8 cellular contexts compared by ENCODE assay signal in the genomic region with DNA sequence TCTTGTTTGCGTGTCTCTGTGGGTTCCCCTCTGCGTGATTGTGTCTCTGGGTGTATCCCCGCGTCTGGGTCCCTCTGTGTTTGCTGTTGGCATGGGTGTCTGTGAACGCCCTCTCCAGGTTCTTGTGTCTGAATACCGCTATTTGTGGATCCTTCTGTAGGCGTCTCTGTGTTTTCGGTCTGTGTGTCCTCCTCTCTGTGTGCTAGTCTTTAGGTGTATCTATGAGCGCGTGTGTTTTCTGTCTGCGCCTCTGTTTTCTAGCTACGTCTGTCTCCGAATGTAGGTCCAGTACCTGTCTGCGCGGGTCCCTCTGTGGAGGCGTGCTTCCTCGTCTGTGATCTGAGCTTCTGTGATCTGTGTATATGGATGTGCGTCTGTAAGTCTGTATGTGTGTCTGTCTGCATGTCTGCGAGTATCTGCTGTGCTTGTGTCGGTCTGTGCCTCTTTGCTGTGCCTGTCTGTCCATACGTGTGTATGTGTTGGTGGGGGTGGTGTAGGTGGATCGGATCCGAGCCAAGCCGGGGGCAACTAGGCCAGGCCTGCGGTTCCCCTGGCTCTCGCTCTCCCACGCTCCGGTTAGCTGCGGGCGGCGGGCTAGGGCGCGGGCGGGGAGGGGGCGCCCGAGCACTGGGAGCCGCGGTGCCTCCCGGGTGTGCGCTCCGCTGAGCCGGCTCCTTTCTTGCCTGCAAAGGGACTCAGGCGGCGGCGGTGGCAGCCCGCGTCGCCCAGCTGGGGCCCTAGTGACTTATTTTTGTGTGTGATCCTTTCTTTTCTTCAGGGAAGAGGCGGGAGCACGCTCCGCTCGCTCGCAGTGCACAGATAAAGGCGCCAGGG.
DNase-seq lines count a peak whose midpoint lies in the region; ATAC-seq and TF ChIP-seq lines count a peak whose summit lies in the region.

No MANE protein-coding gene starts in this region.

- H3K79me2 ChIP-seq in mesendoderm (ENCODE audit: control insufficient read depth, insufficient read depth, low read length): no peaks in the 10 kb centered on the region

- no peak for TF ChIP-seq POLR2A in NB4 (IDR thresholded peaks at IDR 0.05; ENCODE audit: extremely low read depth, insufficient read length)

- ATAC-seq in GM18867 (IDR thresholded peaks at IDR 0.05; ENCODE audit: unreplicated experiment): peak; percentile 39
- no peak for ATAC-seq in activated CD8-positive, alpha-beta memory T cell treated with anti-CD3 and anti-CD28 coated beads, Interleukin-2, amount 10 ng/mL, durations not matched to agents 7 days and 5 days

- no peak overlapping the region for H2AK5ac ChIP-seq in mesendoderm (ENCODE audit: low read length)

- peaks cover 3% of the 10 kb centered on the region for H3K4me1 ChIP-seq in mesendoderm (ENCODE audit: control insufficient read depth, low read depth, low read length)

- no peaks in the 10 kb centered on the region for H3K36me3 ChIP-seq in mesendoderm (ENCODE audit: control insufficient read depth, insufficient read depth, low read length)

- H3K27me3 Mint-ChIP-seq in activated CD8-positive, alpha-beta memory T cell treated with anti-CD3 and anti-CD28 coated beads, Interleukin-2, amount 10 ng/mL, durations not matched to agents 7 days and 5 days: peaks cover 75% of the 10 kb centered on the region
- peaks cover 61% of the 10 kb centered on the region for H3K27me3 Mint-ChIP-seq in activated naive CD4-positive, alpha-beta T cell treated with anti-CD3 and anti-CD28 coated beads for 36 hours (ENCODE audit: low read depth)

- no peak overlapping the region for H3K4me3 Mint-ChIP-seq in activated CD8-positive, alpha-beta memory T cell treated with anti-CD3 and anti-CD28 coated beads, Interleukin-2, amount 10 ng/mL, durations not matched to agents 7 days and 5 days
- H3K4me3 Mint-ChIP-seq in activated naive CD4-positive, alpha-beta T cell treated with anti-CD3 and anti-CD28 coated beads for 36 hours: no peak overlapping the region

- no peak overlapping the region for H3K27ac Mint-ChIP-seq in activated CD8-positive, alpha-beta memory T cell treated with anti-CD3 and anti-CD28 coated beads, Interleukin-2, amount 10 ng/mL, durations not matched to agents 7 days and 5 days
- H3K27ac Mint-ChIP-seq in activated naive CD4-positive, alpha-beta T cell treated with anti-CD3 and anti-CD28 coated beads for 36 hours: no peak overlapping the region

- peak overlapping the region; percentile 69 for H3K56ac ChIP-seq in mesendoderm (ENCODE audit: low read length)

- no peak overlapping the region for H3K27ac ChIP-seq in mesendoderm (ENCODE audit: low read depth, low read length)

- no peak overlapping the region for H3K18ac ChIP-seq in mesendoderm (ENCODE audit: low read length)

- WGBS in mesendoderm (ENCODE audit: extremely low coverage, insufficient coverage, low lambda C conversion rate): no CpG with 5 or more reads among the region's 54 CpGs

- no peaks in the 10 kb centered on the region for H3K79me1 ChIP-seq in mesendoderm (ENCODE audit: low read length)

- no peak overlapping the region for H3K23ac ChIP-seq in mesendoderm (ENCODE audit: low read length)

- TF ChIP-seq CTCF in NB4 (IDR thresholded peaks at IDR 0.05; ENCODE audit: low read depth, low read length): no peak

- H2BK15ac ChIP-seq in mesendoderm (replicated peaks; ENCODE audit: low read depth): no peak overlapping the region

- H3K4ac ChIP-seq in mesendoderm (ENCODE audit: low read depth, low read length): no peak overlapping the region

- H3K4me1 Mint-ChIP-seq in activated CD8-positive, alpha-beta memory T cell treated with anti-CD3 and anti-CD28 coated beads, Interleukin-2, amount 10 ng/mL, durations not matched to agents 7 days and 5 days: peaks cover 5% of the 10 kb centered on the region
- no peaks in the 10 kb centered on the region for H3K4me1 Mint-ChIP-seq in activated naive CD4-positive, alpha-beta T cell treated with anti-CD3 and anti-CD28 coated beads for 36 hours (ENCODE audit: low read depth)

- intact Hi-C loops in activated naive CD4-positive, alpha-beta T cell treated with anti-CD3 and anti-CD28 coated beads for 36 hours (cut with micrococcal nuclease): no loop called here

- H3K4me2 ChIP-seq in mesendoderm (ENCODE audit: low read length): peak overlapping the region; percentile 53

- H3K4me3 ChIP-seq in NB4 (ENCODE audit: low read depth, low read length) (no peak overlapping the region), mesendoderm (ENCODE audit: low read length) (peak overlapping the region; percentile 12)

- no peak overlapping the region for H2BK120ac ChIP-seq in mesendoderm (ENCODE audit: low read depth, low read length)

- H4K8ac ChIP-seq in mesendoderm (ENCODE audit: low read depth, low read length): no peak overlapping the region

- no peaks in the 10 kb centered on the region for H3K9me3 Mint-ChIP-seq in activated CD8-positive, alpha-beta memory T cell treated with anti-CD3 and anti-CD28 coated beads, Interleukin-2, amount 10 ng/mL, durations not matched to agents 7 days and 5 days (ENCODE audit: low read depth)
- H3K9me3 Mint-ChIP-seq in activated naive CD4-positive, alpha-beta T cell treated with anti-CD3 and anti-CD28 coated beads for 36 hours: no peaks in the 10 kb centered on the region

- CTCF ChIA-PET in activated CD8-positive, alpha-beta memory T cell treated with anti-CD3 and anti-CD28 coated beads, Interleukin-2, amount 10 ng/mL, durations not matched to agents 7 days and 5 days (lab: Charles Lee): no interaction called here
- CTCF ChIA-PET in activated naive CD4-positive, alpha-beta T cell treated with anti-CD3 and anti-CD28 coated beads for 36 hours (lab: Charles Lee): no interaction called here

- no peak overlapping the region for H2BK5ac ChIP-seq in mesendoderm (ENCODE audit: low read length)

- peaks cover 29% of the 10 kb centered on the region for H3K27me3 ChIP-seq in mesendoderm (ENCODE audit: insufficient read depth, low read length, poor library complexity)

- H3K36me3 Mint-ChIP-seq in activated CD8-positive, alpha-beta memory T cell treated with anti-CD3 and anti-CD28 coated beads, Interleukin-2, amount 10 ng/mL, durations not matched to agents 7 days and 5 days: peaks cover 2% of the 10 kb centered on the region
- H3K36me3 Mint-ChIP-seq in activated naive CD4-positive, alpha-beta T cell treated with anti-CD3 and anti-CD28 coated beads for 36 hours (ENCODE audit: low read depth): no peaks in the 10 kb centered on the region

- DNase-seq in AG08395 (ENCODE audit: low spot score) (peak; percentile 22), NB4 (ENCODE audit: low read depth) (peak; percentile 65), ecto neural progenitor cell (ENCODE audit: low spot score) (peak; percentile 77), mesendoderm (peak; percentile 31), inferior parietal cortex (ENCODE audit: extremely low spot score) (no peak)
- DNase-seq in activated CD8-positive, alpha-beta memory T cell treated with anti-CD3 and anti-CD28 coated beads, Interleukin-2, amount 10 ng/mL, durations not matched to agents 7 days and 5 days: no peak
- no peak for DNase-seq in activated naive CD4-positive, alpha-beta T cell treated with anti-CD3 and anti-CD28 coated beads for 36 hours

- H3K9ac ChIP-seq in mesendoderm (ENCODE audit: low read length): peak overlapping the region; percentile 58

- no peak overlapping the region for H4K5ac ChIP-seq in mesendoderm (ENCODE audit: low read length)

Comparison
In these comparisons a context has a peak if more than half of its experiments do, and no peak if none do; other contexts are left out.
1. DNase-seq: peak in AG08395 (single experiment), NB4 (single experiment), ecto neural progenitor cell (single experiment) and mesendoderm (single experiment); none in activated CD8-positive, alpha-beta memory T cell treated with anti-CD3 and anti-CD28 coated beads, Interleukin-2, amount 10 ng/mL, durations not matched to agents 7 days and 5 days (single experiment), inferior parietal cortex (single experiment) and activated naive CD4-positive, alpha-beta T cell treated with anti-CD3 and anti-CD28 coated beads for 36 hours (single experiment).